Comparison of ENCODE assay signal across 11 cellular contexts in the genomic region with DNA sequence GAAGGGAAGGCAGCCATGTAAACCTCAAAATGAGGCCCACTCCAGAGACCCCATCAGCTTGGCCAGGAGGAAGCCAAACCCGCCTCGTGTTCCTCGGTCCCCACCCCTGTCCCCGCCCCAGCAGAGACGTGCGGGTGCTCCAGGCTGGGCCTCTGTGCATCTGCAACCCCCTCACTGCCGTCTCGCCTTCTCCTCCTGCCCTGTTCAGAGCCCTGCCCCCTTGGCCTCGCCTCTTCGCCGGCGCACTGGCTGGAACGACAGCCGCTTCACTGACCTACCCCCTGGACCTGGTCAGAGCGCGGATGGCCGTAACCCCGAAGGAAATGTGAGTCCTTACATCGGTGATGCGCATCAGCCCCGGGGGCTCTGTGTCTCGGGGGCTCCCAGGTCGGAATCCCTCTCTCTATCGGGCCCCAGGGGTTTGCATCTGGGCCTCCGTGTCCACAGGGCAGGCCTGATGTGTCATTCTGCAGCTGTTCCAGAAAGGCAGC. TPM values are rescaled to one million over a fixed set of nuclear protein-coding genes. Genes with fewer than 3 reads are reported as not detected.
A peak's percentile ranks its signal among the peaks of the same experiment; 100 is the strongest.
DNase-seq lines count a peak whose midpoint lies in the region; ATAC-seq, FAIRE-seq and TF ChIP-seq lines count a peak whose summit lies in the region.
"Had no signal": no experiment of that assay in that cellular context is flagged by ENCODE, and none has a peak within 500 bp of the region (broad histone marks: within the 10 kb centered on the region; RNA-seq: fewer than 3 reads in every experiment).

No MANE protein-coding gene starts in this region.

- no peak for TF ChIP-seq CTCF in cardiac fibroblast (IDR thresholded peaks at IDR 0.05; ENCODE audit: low read depth, low read length)

- DNase-seq in H7, result peak; percentile 85
- DNase-seq in cardiac fibroblast (ENCODE audit: low read depth in 2 of 2), result peak in 1 of 2 donors; percentile 32
- no peak for DNase-seq in sciatic nerve (ENCODE audit: low spot score)
- no peak for DNase-seq in ureter (ENCODE audit: low spot score)
- DNase-seq in activated T-cell treated with anti-CD3 and anti-CD28 coated beads, Interleukin-2, amount 50 U/mL, for 24 hours, result no peak
- no peak for DNase-seq in NCI-H2029 treated with DMSO at 0.1 percent for 48 hours (lab: John Stamatoyannopoulos, UW)
- no peak for DNase-seq in HTR-8/SVneo (ENCODE audit: insufficient read length, low spot score)
- DNase-seq: GDM1; stimulated activated CD4-positive, alpha-beta T cell treated with anti-CD3 and anti-CD28 coated beads, Interleukin-2, amount 100 ng/mL, for 48 hours had no signal

- H3K4me3 ChIP-seq in H7 (ENCODE audit: insufficient read depth, low read depth, low read length) (peak overlapping the region; percentile 35), cardiac fibroblast (replicated peaks in 1 of 2; ENCODE audit: low read depth in 2 of 2, low read length in 2 of 2) (peak overlapping the region; percentile 44 to 46), iPS-15b (ENCODE audit: low read depth, low read length) (peak overlapping the region; percentile 38)

- H3K4me1 ChIP-seq in iPS-15b (ENCODE audit: control insufficient read depth, insufficient read depth, low read length), result peaks cover 7% of the 10 kb centered on the region

- FAIRE-seq in HTR-8/SVneo (lab: Jason Lieb, UNC), result no peak

- no peaks in the 10 kb centered on the region for H3K9me3 Mint-ChIP-seq in activated T-cell treated with anti-CD3 and anti-CD28 coated beads, Interleukin-2, amount 50 U/mL, for 24 hours
- H3K9me3 Mint-ChIP-seq: activated naive CD4-positive, alpha-beta T cell treated with anti-CD3 and anti-CD28 coated beads, Interleukin-2, amount 50 U/mL, for 24 hours had no signal

- H3K4me3 Mint-ChIP-seq in activated T-cell treated with anti-CD3 and anti-CD28 coated beads, Interleukin-2, amount 50 U/mL, for 24 hours, result no peak overlapping the region
- H3K4me3 Mint-ChIP-seq: activated naive CD4-positive, alpha-beta T cell treated with anti-CD3 and anti-CD28 coated beads, Interleukin-2, amount 50 U/mL, for 24 hours had no signal

- H3K27me3 ChIP-seq in H7 (ENCODE audit: control insufficient read depth, insufficient read depth, low read length) (no peaks in the 10 kb centered on the region), iPS-15b (ENCODE audit: control insufficient read depth, insufficient read depth, low read length) (no peaks in the 10 kb centered on the region)

- H3K36me3 Mint-ChIP-seq in activated T-cell treated with anti-CD3 and anti-CD28 coated beads, Interleukin-2, amount 50 U/mL, for 24 hours (ENCODE audit: low read depth), result peaks cover 16% of the 10 kb centered on the region

- no peak overlapping the region for H3K27ac Mint-ChIP-seq in activated T-cell treated with anti-CD3 and anti-CD28 coated beads, Interleukin-2, amount 50 U/mL, for 24 hours
- H3K27ac Mint-ChIP-seq: activated naive CD4-positive, alpha-beta T cell treated with anti-CD3 and anti-CD28 coated beads, Interleukin-2, amount 50 U/mL, for 24 hours had no signal

- peaks cover 7% of the 10 kb centered on the region for H3K4me1 Mint-ChIP-seq in activated T-cell treated with anti-CD3 and anti-CD28 coated beads, Interleukin-2, amount 50 U/mL, for 24 hours (ENCODE audit: low read depth)
- H3K4me1 Mint-ChIP-seq: activated naive CD4-positive, alpha-beta T cell treated with anti-CD3 and anti-CD28 coated beads, Interleukin-2, amount 50 U/mL, for 24 hours had no signal

- ATAC-seq in sciatic nerve, result peak; percentile 56

- no peaks in the 10 kb centered on the region for H3K9me3 ChIP-seq in iPS-15b (ENCODE audit: control insufficient read depth, insufficient read depth, low read length)

- H3K9ac ChIP-seq in iPS-15b (ENCODE audit: low read depth, low read length), result peak overlapping the region; percentile 26

- H3K27me3 Mint-ChIP-seq in activated T-cell treated with anti-CD3 and anti-CD28 coated beads, Interleukin-2, amount 50 U/mL, for 24 hours, result no peaks in the 10 kb centered on the region
- H3K27me3 Mint-ChIP-seq: activated naive CD4-positive, alpha-beta T cell treated with anti-CD3 and anti-CD28 coated beads, Interleukin-2, amount 50 U/mL, for 24 hours had no signal

- no peaks in the 10 kb centered on the region for H3K36me3 ChIP-seq in H7 (replicated peaks; ENCODE audit: control insufficient read depth, insufficient read depth, low read length)
- no peaks in the 10 kb centered on the region for H3K36me3 ChIP-seq in iPS-15b (ENCODE audit: control insufficient read depth, insufficient read depth, low read length)

- intact Hi-C loops in sciatic nerve (cut with DNase I), result no loop called here

RNA-seq across cellular contexts. Expression of a gene that starts 32.2 kb away (rescaled TPM):
- 26.6 and 36.3 TPM in 2 replicates for total RNA-seq in H7 (2014; rRNA removed; shearing (Covaris generic))
- total RNA-seq in sciatic nerve, result 20.7 TPM
- total RNA-seq in ureter, result 25.3 TPM

RNA-seq across cellular contexts. Expression of a gene that starts 42.3 kb away (rescaled TPM):
- total RNA-seq in H7 (2014; rRNA removed; shearing (Covaris generic)), result 4.8 and 8.0 TPM in 2 replicates
- total RNA-seq in sciatic nerve, result 14.8 TPM
- total RNA-seq in ureter, result 19.6 TPM
